8 cellular contexts compared by ENCODE assay signal in genomic region chr16:72093448-72094265, GRCh38. TPM values are rescaled to one million over a fixed set of nuclear protein-coding genes. Genes with fewer than 3 reads are reported as not detected.
A peak's percentile ranks its signal among the peaks of the same experiment; 100 is the strongest.
DNase-seq lines count a peak whose midpoint lies in the region; ATAC-seq, FAIRE-seq and TF ChIP-seq lines count a peak whose summit lies in the region.

DHX38 (plus strand) TSS chr16:72093847; CDS start chr16:72096158, 2,311 bp downstream.
TXNL4B (minus strand) TSS chr16:72093620; CDS start chr16:72090749, 2,871 bp downstream.

- H3K4me3 ChIP-seq in AG04449 (ENCODE audit: low read depth, low read length): peak within 1 kb of the TSS; percentile 100
- H3K4me3 ChIP-seq in WI38 (ENCODE audit: low read depth, low read length): peak within 1 kb of the TSS; percentile 99
- peak within 1 kb of the TSS; percentile 81 for H3K4me3 ChIP-seq in bronchial epithelial cell (ENCODE audit: low read depth, low read length)
- peak within 1 kb of the TSS; percentile 59 to 81 for H3K4me3 ChIP-seq in small intestine (ENCODE audit: low read depth in 1 of 2, low read length in 2 of 2)

- H3K4me1 ChIP-seq in small intestine (ENCODE audit: control insufficient read depth in 2 of 2, insufficient read depth in 1 of 2, low read depth in 1 of 2, low read length in 1 of 2): peaks cover 2 to 11% of the 10 kb centered on the region in 2 donors

- peak within 1 kb of the TSS; percentile 91 to 92 for H3K27ac ChIP-seq in small intestine (ENCODE audit: low read depth in 1 of 2, low read length in 1 of 2)

- CTCF ChIA-PET in AG04449 (lab: Yijun Ruan, JAX): interaction anchor here (1.1 to 2.8 kb wide), 3 partner anchors 27 to 43 kb away, joined by 3 to 15 read pairs (median 6); no protein-coding TSS in a partner anchor

- POLR2A ChIA-PET in AG04449 (lab: Yijun Ruan, JAX): interaction anchor here (0.5 to 1.0 kb wide), 7 partner anchors 9 to 439 kb away, joined by 3 to 4 read pairs (median 3); partner anchors contain the start of gene AP1G1

- H3K27me3 ChIP-seq in bronchial epithelial cell (ENCODE audit: control insufficient read depth, insufficient read depth, low read length): no peaks in the 10 kb centered on the region
- H3K27me3 ChIP-seq in small intestine (ENCODE audit: control insufficient read depth in 2 of 2, insufficient read depth in 2 of 2, low read length in 2 of 2): no peaks in the 10 kb centered on the region

- TF ChIP-seq CTCF in AG04449 (IDR thresholded peaks at IDR 0.05; ENCODE audit: insufficient read depth, low read length, missing control alignments) (no peak), WI38 (IDR thresholded peaks at IDR 0.05; ENCODE audit: low read depth, low read length) (no peak), bronchial epithelial cell (IDR thresholded peaks at IDR 0.05; ENCODE audit: insufficient read depth, low read length, severe bottlenecking) (no peak)

- DNase-seq in AG04449 (ENCODE audit: low read depth, low spot score) (peak; percentile 95), NCI-H2227 treated with DMSO at 0.1 percent for 48 hours (lab: John Stamatoyannopoulos, UW) (peak; percentile 93), bronchial epithelial cell (ENCODE audit: low read depth) (peak; percentile 99), iPS-NIHi11 (ENCODE audit: low spot score) (peak; percentile 97), small intestine (peak; percentile 99)

- peak; percentile 52 for FAIRE-seq in bronchial epithelial cell (lab: Jason Lieb, UNC)
- FAIRE-seq in small intestine (lab: Jason Lieb, UNC): peak; percentile 92

- H3K9me3 ChIP-seq in small intestine (ENCODE audit: control insufficient read depth, low read depth): no peaks in the 10 kb centered on the region

- ATAC-seq in GM18907 (IDR thresholded peaks at IDR 0.05; ENCODE audit: unreplicated experiment) (peak; percentile 99), HG03159 (IDR thresholded peaks at IDR 0.05; ENCODE audit: unreplicated experiment) (peak; percentile 96)

- 0 to 1% (median 0%) methylated on average over 40 to 43 of the region's 43 CpGs for WGBS in small intestine, 3 donors

- peaks cover 15% of the 10 kb centered on the region for H3K36me3 ChIP-seq in bronchial epithelial cell (ENCODE audit: control insufficient read depth, insufficient read depth, low read length)
- H3K36me3 ChIP-seq in small intestine (ENCODE audit: control insufficient read depth in 2 of 2, insufficient read depth in 2 of 2, low read length in 2 of 2): peaks cover 9 to 15% of the 10 kb centered on the region in 2 donors

RNA-seq across cellular contexts. Expression of gene DHX38, which starts in this region (rescaled TPM):
- 91.6 and 123 TPM in 2 replicates for total RNA-seq in bronchial epithelial cell
- 10 to 100 TPM; 40.6 to 63.7 (median 53.2) TPM for polyA plus RNA-seq in small intestine

RNA-seq across cellular contexts. Expression of gene TXNL4B, which starts in this region (rescaled TPM):
- total RNA-seq in bronchial epithelial cell: 5.4 and 6.8 TPM in 2 replicates
- polyA plus RNA-seq in small intestine: 10 to 100 TPM; 11.3 to 12.3 (median 12.0) TPM

Comparison
In these comparisons a context has a peak if more than half of its experiments do, and no peak if none do; other contexts are left out.
1. Peak in every context shown above with its lines: DNase-seq, ATAC-seq, H3K4me3 ChIP-seq and H3K27ac ChIP-seq.